ENCODE assay signal across 8 cellular contexts in genomic region chr14:74612346-74613021, GRCh38. TPM values are rescaled to one million over a fixed set of nuclear protein-coding genes. Genes with fewer than 3 reads are reported as not detected.
DNase-seq lines count a peak whose midpoint lies in the region; ATAC-seq, FAIRE-seq and TF ChIP-seq lines count a peak whose summit lies in the region.

No MANE protein-coding gene starts in this region.

- FAIRE-seq in HTR-8/SVneo (lab: Jason Lieb, UNC): peak; percentile 97

- intact Hi-C loops in PC-9 (cut with micrococcal nuclease; ENCODE audit: unreplicated experiment): loop anchor here (2.0 to 5.0 kb wide), 2 partner anchors 120 to 275 kb away; partner anchors contain the start of genes ISCA2 and NPC2
- intact Hi-C loops in activated T-helper 1 cell treated with anti-CD3 and anti-CD28 coated beads, Interleukin-12 subunit alpha, Interleukin-12 subunit beta, Interleukin-2, Interleukin-4 antibody, amounts not matched to agents 30 ng/mL and 10 ng/mL and 1 ng/mL, durations not matched to agents 14 hours and 24 hours and 36 hours (cut with micrococcal nuclease): loop anchor here (1.0 kb wide), 1 partner anchor 250 kb away; no protein-coding TSS in a partner anchor

- H3K9me3 ChIP-seq in PC-9 (ENCODE audit: insufficient read depth, low read depth): no peaks in the 10 kb centered on the region

- H3F3A ChIP-seq in PC-9 (ENCODE audit: insufficient read depth, low read depth): peaks cover 65% of the 10 kb centered on the region

- no peaks in the 10 kb centered on the region for H3K9me3 Mint-ChIP-seq in activated T-helper 1 cell treated with anti-CD3 and anti-CD28 coated beads, Interleukin-12 subunit alpha, Interleukin-12 subunit beta, Interleukin-2, Interleukin-4 antibody, amounts not matched to agents 30 ng/mL and 10 ng/mL and 1 ng/mL, durations not matched to agents 14 hours and 24 hours and 36 hours
- H3K9me3 Mint-ChIP-seq in naive thymus-derived CD8-positive, alpha-beta T cell: no peaks in the 10 kb centered on the region
- H3K9me3 Mint-ChIP-seq in stimulated activated naive B cell treated with anti-CD40 and anti-IgM and Interleukin-4, amounts not matched to agents 10 μg/mL and 1 μg/mL and 100 μg/mL, for 72 hours: no peaks in the 10 kb centered on the region

- peak overlapping the region; percentile 86 for H3K4me2 ChIP-seq in PC-9

- no peaks in the 10 kb centered on the region for H4K20me1 ChIP-seq in PC-9 (ENCODE audit: insufficient read depth)

- 0 out of 2 replicates have a peak, but pooled peaks cover 1% of the 10 kb centered on the region for H3K36me3 ChIP-seq in PC-9 (ENCODE audit: low read depth)

- no peak overlapping the region for H3K27ac Mint-ChIP-seq in activated T-helper 1 cell treated with anti-CD3 and anti-CD28 coated beads, Interleukin-12 subunit alpha, Interleukin-12 subunit beta, Interleukin-2, Interleukin-4 antibody, amounts not matched to agents 30 ng/mL and 10 ng/mL and 1 ng/mL, durations not matched to agents 14 hours and 24 hours and 36 hours
- H3K27ac Mint-ChIP-seq in naive thymus-derived CD8-positive, alpha-beta T cell: peak overlapping the region in 3 of 10 donors; percentile 33 to 77 (median 61)
- H3K27ac Mint-ChIP-seq in stimulated activated naive B cell treated with anti-CD40 and anti-IgM and Interleukin-4, amounts not matched to agents 10 μg/mL and 1 μg/mL and 100 μg/mL, for 72 hours: no peak overlapping the region

- peaks cover 43% of the 10 kb centered on the region for H3K27me3 Mint-ChIP-seq in activated T-helper 1 cell treated with anti-CD3 and anti-CD28 coated beads, Interleukin-12 subunit alpha, Interleukin-12 subunit beta, Interleukin-2, Interleukin-4 antibody, amounts not matched to agents 30 ng/mL and 10 ng/mL and 1 ng/mL, durations not matched to agents 14 hours and 24 hours and 36 hours (ENCODE audit: insufficient read depth)
- H3K27me3 Mint-ChIP-seq in naive thymus-derived CD8-positive, alpha-beta T cell: peaks cover 0 to 5% (median 0%) of the 10 kb centered on the region in 5 donors
- H3K27me3 Mint-ChIP-seq in stimulated activated naive B cell treated with anti-CD40 and anti-IgM and Interleukin-4, amounts not matched to agents 10 μg/mL and 1 μg/mL and 100 μg/mL, for 72 hours: peaks cover 28 to 36% of the 10 kb centered on the region in 2 donors

- peak overlapping the region; percentile 91 for H2AFZ ChIP-seq in PC-9

- ATAC-seq in GM19023 (IDR thresholded peaks at IDR 0.05; ENCODE audit: unreplicated experiment): peak; percentile 73
- ATAC-seq in naive thymus-derived CD8-positive, alpha-beta T cell: peak; percentile 85 to 86
- peak; percentile 76 to 86 for ATAC-seq in stimulated activated naive B cell treated with anti-CD40 and anti-IgM and Interleukin-4, amounts not matched to agents 10 μg/mL and 1 μg/mL and 100 μg/mL, for 72 hours (replicated peaks)

- H3K4me3 ChIP-seq in PC-9: peak overlapping the region; percentile 76

- no peaks in the 10 kb centered on the region for H3K27me3 ChIP-seq in PC-9 (ENCODE audit: insufficient read depth, low read depth)

- no peaks in the 10 kb centered on the region for H3K36me3 Mint-ChIP-seq in activated T-helper 1 cell treated with anti-CD3 and anti-CD28 coated beads, Interleukin-12 subunit alpha, Interleukin-12 subunit beta, Interleukin-2, Interleukin-4 antibody, amounts not matched to agents 30 ng/mL and 10 ng/mL and 1 ng/mL, durations not matched to agents 14 hours and 24 hours and 36 hours (ENCODE audit: low read depth)
- no peaks in the 10 kb centered on the region for H3K36me3 Mint-ChIP-seq in naive thymus-derived CD8-positive, alpha-beta T cell
- H3K36me3 Mint-ChIP-seq in stimulated activated naive B cell treated with anti-CD40 and anti-IgM and Interleukin-4, amounts not matched to agents 10 μg/mL and 1 μg/mL and 100 μg/mL, for 72 hours: no peaks in the 10 kb centered on the region

- peaks cover 50% of the 10 kb centered on the region for H3K79me2 ChIP-seq in PC-9 (ENCODE audit: low read depth)

- peaks cover 48% of the 10 kb centered on the region for H3K4me1 Mint-ChIP-seq in activated T-helper 1 cell treated with anti-CD3 and anti-CD28 coated beads, Interleukin-12 subunit alpha, Interleukin-12 subunit beta, Interleukin-2, Interleukin-4 antibody, amounts not matched to agents 30 ng/mL and 10 ng/mL and 1 ng/mL, durations not matched to agents 14 hours and 24 hours and 36 hours (ENCODE audit: low read depth)
- H3K4me1 Mint-ChIP-seq in naive thymus-derived CD8-positive, alpha-beta T cell: peaks cover 20 to 50% (median 47%) of the 10 kb centered on the region in 4 donors
- H3K4me1 Mint-ChIP-seq in stimulated activated naive B cell treated with anti-CD40 and anti-IgM and Interleukin-4, amounts not matched to agents 10 μg/mL and 1 μg/mL and 100 μg/mL, for 72 hours: peaks cover 41 to 55% of the 10 kb centered on the region in 2 donors

- no peak overlapping the region for H3K27ac ChIP-seq in PC-9

- BruUV-seq in PC-9 (replicated peaks; lab: Mats Ljungman, UMichigan): no TSS peak

- no peaks in the 10 kb centered on the region for H3K9me2 ChIP-seq in PC-9 (ENCODE audit: insufficient read depth)

- H3K4me3 Mint-ChIP-seq in activated T-helper 1 cell treated with anti-CD3 and anti-CD28 coated beads, Interleukin-12 subunit alpha, Interleukin-12 subunit beta, Interleukin-2, Interleukin-4 antibody, amounts not matched to agents 30 ng/mL and 10 ng/mL and 1 ng/mL, durations not matched to agents 14 hours and 24 hours and 36 hours: peak overlapping the region; percentile 73
- peak overlapping the region; percentile 68 to 86 (median 81) for H3K4me3 Mint-ChIP-seq in naive thymus-derived CD8-positive, alpha-beta T cell
- H3K4me3 Mint-ChIP-seq in stimulated activated naive B cell treated with anti-CD40 and anti-IgM and Interleukin-4, amounts not matched to agents 10 μg/mL and 1 μg/mL and 100 μg/mL, for 72 hours: peak overlapping the region; percentile 74 to 80

- POLR2A ChIA-PET in PC-9 (lab: Charles Lee; ENCODE audit: unreplicated experiment): interaction anchor here (0.5 to 0.7 kb wide), 3 partner anchors 38 to 457 kb away, joined by 3 to 7 read pairs (median 3); partner anchors contain the start of gene ZC2HC1C
- POLR2A ChIA-PET in naive thymus-derived CD8-positive, alpha-beta T cell (lab: Charles Lee): interaction anchor here (0.5 to 1.8 kb wide), 9 partner anchors 11 to 495 kb away, joined by 3 to 5 read pairs (median 4); partner anchors contain the start of gene YLPM1

- CTCF ChIA-PET in PC-9 (lab: Charles Lee): interaction anchor here (0.5 to 5.5 kb wide), 14 partner anchors 15 to 1264 kb away, joined by 3 to 82 read pairs (median 4); no protein-coding TSS in a partner anchor

- TF ChIP-seq CTCF in AG09319 (IDR thresholded peaks at IDR 0.05; ENCODE audit: low read depth, low read length) (peak; percentile 48), PC-9 (conservative IDR thresholded peaks at IDR 0.05) (peak; percentile 72)

- H3K4me1 ChIP-seq in PC-9 (replicated peaks; ENCODE audit: insufficient read depth): peaks cover 63% of the 10 kb centered on the region

- DNase-seq in AG09319 (ENCODE audit: extremely low read depth, low read depth) (peak; percentile 56), HTR-8/SVneo (ENCODE audit: insufficient read length, low spot score) (peak; percentile 92), PC-9 (peak; percentile 57 to 99), fibroblast of peridontal ligament (ENCODE audit: extremely low read depth) (peak; percentile 70)
- DNase-seq in activated T-helper 1 cell treated with anti-CD3 and anti-CD28 coated beads, Interleukin-12 subunit alpha, Interleukin-12 subunit beta, Interleukin-2, Interleukin-4 antibody, amounts not matched to agents 30 ng/mL and 10 ng/mL and 1 ng/mL, durations not matched to agents 14 hours and 24 hours and 36 hours (ENCODE audit: low spot score): peak; percentile 80
- peak; percentile 75 to 99 (median 88) for DNase-seq in naive thymus-derived CD8-positive, alpha-beta T cell
- peak; percentile 74 for DNase-seq in stimulated activated naive B cell treated with anti-CD40 and anti-IgM and Interleukin-4, amounts not matched to agents 10 μg/mL and 1 μg/mL and 100 μg/mL, for 72 hours

RNA-seq across cellular contexts. Expression of gene LTBP2, which starts 0.4 kb away (rescaled TPM):
- 121 and 124 TPM in 2 replicates for total RNA-seq in PC-9 (2021)
- total RNA-seq in activated T-helper 1 cell treated with anti-CD3 and anti-CD28 coated beads, Interleukin-12 subunit alpha, Interleukin-12 subunit beta, Interleukin-2, Interleukin-4 antibody, amounts not matched to agents 30 ng/mL and 10 ng/mL and 1 ng/mL, durations not matched to agents 14 hours and 24 hours and 36 hours: 0.05 and 0.24 TPM in 2 replicates
- total RNA-seq in naive thymus-derived CD8-positive, alpha-beta T cell: under 1 TPM; 0.55 to 0.60 TPM
- under 1 TPM; 0.06 to 0.65 (median 0.47) TPM for polyA plus RNA-seq in naive thymus-derived CD8-positive, alpha-beta T cell

Comparison
In these comparisons a context has a peak if more than half of its experiments do, and no peak if none do; other contexts are left out.
1. RNA of gene LTBP2, which starts 0.4 kb away (total RNA-seq): 121 to 124 TPM in PC-9; 0.55 to 0.60 TPM in naive thymus-derived CD8-positive, alpha-beta T cell and 0.05 to 0.24 TPM in activated T-helper 1 cell treated with anti-CD3 and anti-CD28 coated beads, Interleukin-12 subunit alpha, Interleukin-12 subunit beta, Interleukin-2, Interleukin-4 antibody, amounts not matched to agents 30 ng/mL and 10 ng/mL and 1 ng/mL, durations not matched to agents 14 hours and 24 hours and 36 hours; every median in the first group is over 10 times any median in the second.
2. Peak in every context shown above with its lines, with median percentiles within 50 percentile points of each other: DNase-seq, ATAC-seq and H3K4me3 Mint-ChIP-seq.